8 cellular contexts compared by ENCODE assay signal in the genomic region with DNA sequence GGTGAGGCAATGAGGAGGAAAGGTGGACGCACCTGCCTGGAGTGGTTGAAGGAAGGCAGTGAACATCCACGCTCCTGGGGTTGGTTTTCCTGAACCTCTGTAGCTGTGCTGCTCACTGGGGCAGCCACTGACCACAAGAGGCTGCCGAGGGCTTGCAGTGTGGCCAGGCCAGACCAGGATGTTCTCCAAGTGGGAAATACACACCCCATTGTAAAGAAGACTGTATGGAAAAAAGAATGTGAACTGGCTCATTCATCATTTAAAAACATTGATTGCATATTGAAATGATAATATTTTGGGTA.
DNase-seq lines count a peak whose midpoint lies in the region; ATAC-seq lines count a peak whose summit lies in the region.

No MANE protein-coding gene starts in this region.

- ATAC-seq in GM21423 (IDR thresholded peaks at IDR 0.05; ENCODE audit: unreplicated experiment) (no peak), GM21619 (IDR thresholded peaks at IDR 0.05; ENCODE audit: unreplicated experiment) (no peak)

- peaks cover 12% of the 10 kb centered on the region; the same call in 1 of the 2 replicates for H3K4me1 ChIP-seq in HUES48 (ENCODE audit: control insufficient read depth, insufficient read depth, low read length)
- H3K4me1 ChIP-seq in skeletal muscle tissue (ENCODE audit: control insufficient read depth in 3 of 3, insufficient read depth in 3 of 3, low read length in 3 of 3): peaks cover 3 to 27% (median 11%) of the 10 kb centered on the region in 3 donors

- H3K4me3 ChIP-seq in HUES48 (ENCODE audit: low read depth, low read length) (peak overlapping the region; percentile 75), iPS-18c (ENCODE audit: insufficient read depth, low read depth, low read length) (peak overlapping the region; percentile 75), skeletal muscle tissue (ENCODE audit: low read length in 3 of 3) (peak overlapping the region; percentile 76 to 86 (median 81))

- H3K27me3 ChIP-seq in HUES48 (ENCODE audit: control insufficient read depth, insufficient read depth, low read length): peaks cover 3% of the 10 kb centered on the region; the same call in 1 of the 2 replicates
- no peaks in the 10 kb centered on the region for H3K27me3 ChIP-seq in skeletal muscle tissue (ENCODE audit: control insufficient read depth in 3 of 3, insufficient read depth in 3 of 3, low read length in 3 of 3)

- in situ Hi-C loops in ACHN (cut with HindIII; ENCODE audit: low pct_ligation_motif_present, low pct_unique_long_range_greater_than_20kb, low sequenced_read_pairs): no loop called here

- H3K9ac ChIP-seq in HUES48 (ENCODE audit: low read depth, low read length) (peak overlapping the region; percentile 85), skeletal muscle tissue (ENCODE audit: low read depth in 1 of 3, low read length in 3 of 3) (peak overlapping the region; percentile 79 to 90 (median 82))

- DNase-seq in ACHN (peak; percentile 84), mucosa of gallbladder (ENCODE audit: low spot score) (no peak)

- H3K9me3 ChIP-seq in HUES48 (ENCODE audit: control insufficient read depth, insufficient read depth, low read length): no peaks in the 10 kb centered on the region
- H3K9me3 ChIP-seq in iPS-18c (ENCODE audit: control insufficient read depth, insufficient read depth, low read length): no peaks in the 10 kb centered on the region
- no peaks in the 10 kb centered on the region for H3K9me3 ChIP-seq in skeletal muscle tissue (ENCODE audit: control insufficient read depth in 3 of 3, low read length in 3 of 3)

- H3K27ac ChIP-seq in HUES48 (ENCODE audit: low read depth, low read length): peak overlapping the region; percentile 83
- H3K27ac ChIP-seq in angular gyrus (ENCODE audit: low read depth, low read length): peak overlapping the region; percentile 84
- H3K27ac ChIP-seq in skeletal muscle tissue (ENCODE audit: low read depth, low read length): peak overlapping the region; percentile 98

- H3K36me3 ChIP-seq in HUES48 (ENCODE audit: control insufficient read depth, insufficient read depth, low read length): no peaks in the 10 kb centered on the region
- H3K36me3 ChIP-seq in skeletal muscle tissue (ENCODE audit: control insufficient read depth in 3 of 3, insufficient read depth in 3 of 3, low read length in 3 of 3): peaks cover 0 to 7% (median 0%) of the 10 kb centered on the region in 3 donors
